3 cellular contexts compared by ENCODE assay signal in the genomic region with DNA sequence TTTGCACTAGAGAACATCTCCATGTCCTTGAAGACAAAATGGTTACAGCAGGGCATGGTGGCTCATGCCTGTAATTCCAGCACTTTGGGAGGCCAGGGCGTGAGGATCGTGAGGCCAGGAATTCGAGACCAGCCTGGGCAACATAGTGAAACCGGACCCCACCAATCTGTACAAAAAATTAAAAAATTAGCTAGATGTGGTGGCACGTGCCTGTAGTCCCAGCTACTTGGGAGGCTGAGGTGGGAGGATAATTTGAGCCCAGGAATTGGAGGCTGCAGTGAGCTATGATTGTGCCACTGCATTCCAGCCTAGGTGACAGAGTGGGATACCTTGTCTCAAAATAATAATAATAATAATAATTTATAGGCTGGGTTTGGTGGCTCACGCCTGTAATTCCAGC. TPM values are rescaled to one million over a fixed set of nuclear protein-coding genes. Genes with fewer than 3 reads are reported as not detected.
DNase-seq lines count a peak whose midpoint lies in the region; TF ChIP-seq lines count a peak whose summit lies in the region.
"Not testable (repeated sequence)": the region's sequence is repeated elsewhere in the genome, so short reads cannot be mapped to it uniquely, and the experiment has no call there.
"Had no signal": no experiment of that assay in that cellular context is flagged by ENCODE, and none has a peak within 500 bp of the region (broad histone marks: within the 10 kb centered on the region; RNA-seq: fewer than 3 reads in every experiment).

No MANE protein-coding gene starts in this region.

- not testable (repeated sequence) for H4K91ac ChIP-seq in mesenchymal stem cell (ENCODE audit: low read length)

- peaks cover 33% of the 10 kb centered on the region for H4K20me1 ChIP-seq in OCI-LY3 (ENCODE audit: insufficient read depth, low read length)

- peaks cover 49% of the 10 kb centered on the region for H3K36me3 ChIP-seq in OCI-LY3 (replicated peaks; ENCODE audit: low read depth, low read length)
- not testable (repeated sequence) for H3K36me3 ChIP-seq in mesenchymal stem cell (ENCODE audit: control insufficient read depth in 1 of 2, insufficient read depth in 2 of 2, low read depth in 1 of 2, low read length in 2 of 2)

- H2BK120ac ChIP-seq in mesenchymal stem cell (ENCODE audit: low read depth, low read length), result not testable (repeated sequence)

- peak overlapping the region; percentile 67 for H2AK5ac ChIP-seq in mesenchymal stem cell (ENCODE audit: low read length, severe bottlenecking)

- H2BK12ac ChIP-seq in mesenchymal stem cell (ENCODE audit: low read length in 2 of 2), result not testable (repeated sequence)

- not testable (repeated sequence) for H3K23ac ChIP-seq in mesenchymal stem cell (ENCODE audit: low read length in 2 of 2)

- H3K4me1 ChIP-seq in OCI-LY3 (ENCODE audit: low read length), result peaks cover 62% of the 10 kb centered on the region
- H3K4me1 ChIP-seq in mesenchymal stem cell (ENCODE audit: control insufficient read depth, insufficient read depth, low read depth, low read length), result peaks cover 13% of the 10 kb centered on the region

- H4K8ac ChIP-seq in mesenchymal stem cell (ENCODE audit: low read length), result not testable (repeated sequence)

- H2BK5ac ChIP-seq in mesenchymal stem cell (ENCODE audit: low read depth, low read length, poor library complexity, severe bottlenecking), result not testable (repeated sequence)

- H3K9ac ChIP-seq in OCI-LY3 (ENCODE audit: low read length), result peak overlapping the region; percentile 99
- H3K9ac ChIP-seq in mesenchymal stem cell (ENCODE audit: low read length), result not testable (repeated sequence)

- peak overlapping the region; percentile 93 for H3K4me3 ChIP-seq in OCI-LY3 (ENCODE audit: low read length)
- not testable (repeated sequence) for H3K4me3 ChIP-seq in mesenchymal stem cell (ENCODE audit: insufficient read depth in 1 of 2, low read depth in 1 of 2, low read length in 2 of 2)

- H3K79me1 ChIP-seq in mesenchymal stem cell (replicated peaks; ENCODE audit: low read length, poor library complexity, severe bottlenecking), result not testable (repeated sequence)

- not testable (repeated sequence) for H3K18ac ChIP-seq in mesenchymal stem cell (ENCODE audit: low read depth in 1 of 2, low read length in 2 of 2)

- H3K27me3 ChIP-seq in OCI-LY3 (ENCODE audit: low read depth, low read length), result not testable (repeated sequence)
- H3K27me3 ChIP-seq in mesenchymal stem cell (ENCODE audit: control insufficient read depth in 1 of 2, insufficient read depth in 1 of 2, low read length in 2 of 2), result peaks cover 0 to 51% of the 10 kb centered on the region in 2 experiments

- TF ChIP-seq CTCF in OCI-LY3 (IDR thresholded peaks at IDR 0.05; ENCODE audit: low read depth, low read length), result not testable (repeated sequence)

- 95% methylated on average over 5 of the region's 6 CpGs for WGBS in mesenchymal stem cell

- H3K4ac ChIP-seq in mesenchymal stem cell (ENCODE audit: low read depth in 1 of 2, low read length in 2 of 2), result not testable (repeated sequence)

- peak overlapping the region; percentile 92 for H3K4me2 ChIP-seq in OCI-LY3 (ENCODE audit: low read length)
- H3K4me2 ChIP-seq in mesenchymal stem cell (ENCODE audit: low read length, poor library complexity, severe bottlenecking), result not testable (repeated sequence)

- not testable (repeated sequence) for H2AFZ ChIP-seq in OCI-LY3 (ENCODE audit: low read depth, low read length); mesenchymal stem cell (ENCODE audit: low read depth, low read length)

- H2BK15ac ChIP-seq in mesenchymal stem cell (ENCODE audit: low read depth, poor library complexity, severe bottlenecking), result not testable (repeated sequence)

- not testable (repeated sequence) for DNase-seq in mesenchymal stem cell

- H3K27ac ChIP-seq in OCI-LY3 (ENCODE audit: low read length), result peak overlapping the region; percentile 97
- not testable (repeated sequence) for H3K27ac ChIP-seq in mesenchymal stem cell (ENCODE audit: low read length, poor library complexity, severe bottlenecking)

- peaks cover 79% of the 10 kb centered on the region for H3K79me2 ChIP-seq in OCI-LY3 (ENCODE audit: low read length)

- not testable (repeated sequence) for H3K14ac ChIP-seq in mesenchymal stem cell (ENCODE audit: low read length in 2 of 2)

- not testable (repeated sequence) for H3K9me3 ChIP-seq in OCI-LY3 (ENCODE audit: insufficient read depth, low read length); mesenchymal stem cell (ENCODE audit: control insufficient read depth, low read length)

RNA-seq across cellular contexts. Expression of gene EBI3, which starts 0.9 kb away (rescaled TPM):
- 1.9 TPM for polyA plus RNA-seq in mesenchymal stem cell (2013, experiment 1 of 2)
- 1.8 TPM for polyA plus RNA-seq in mesenchymal stem cell (2013, experiment 2 of 2)

RNA-seq across cellular contexts. Expression of gene YJU2, which starts 16.6 kb away (rescaled TPM):
- 14.8 TPM for polyA plus RNA-seq in mesenchymal stem cell (2013, experiment 1 of 2)
- 14.9 TPM for polyA plus RNA-seq in mesenchymal stem cell (2013, experiment 2 of 2)

RNA-seq across cellular contexts. Expression of gene ANKRD24, which starts 47.7 kb away (rescaled TPM):
- 0.12 TPM for polyA plus RNA-seq in mesenchymal stem cell (2013, experiment 1 of 2)
- 0.14 TPM for polyA plus RNA-seq in mesenchymal stem cell (2013, experiment 2 of 2)
- polyA plus RNA-seq: IgD-negative memory B cell had no signal

RNA-seq across cellular contexts. Expression of gene SIRT6, which starts 47.9 kb away (rescaled TPM):
- polyA plus RNA-seq in mesenchymal stem cell (2013, experiment 1 of 2), result 16.5 TPM
- 16.2 TPM for polyA plus RNA-seq in mesenchymal stem cell (2013, experiment 2 of 2)

RNA-seq across cellular contexts. Expression of gene SHD, which starts 48.8 kb away (rescaled TPM):
- not detected for polyA plus RNA-seq in mesenchymal stem cell (2013, experiment 1 of 2)
- polyA plus RNA-seq in mesenchymal stem cell (2013, experiment 2 of 2), result not detected
- polyA plus RNA-seq: IgD-negative memory B cell had no signal
